ENCODE assay signal across 25 cellular contexts in the genomic region with DNA sequence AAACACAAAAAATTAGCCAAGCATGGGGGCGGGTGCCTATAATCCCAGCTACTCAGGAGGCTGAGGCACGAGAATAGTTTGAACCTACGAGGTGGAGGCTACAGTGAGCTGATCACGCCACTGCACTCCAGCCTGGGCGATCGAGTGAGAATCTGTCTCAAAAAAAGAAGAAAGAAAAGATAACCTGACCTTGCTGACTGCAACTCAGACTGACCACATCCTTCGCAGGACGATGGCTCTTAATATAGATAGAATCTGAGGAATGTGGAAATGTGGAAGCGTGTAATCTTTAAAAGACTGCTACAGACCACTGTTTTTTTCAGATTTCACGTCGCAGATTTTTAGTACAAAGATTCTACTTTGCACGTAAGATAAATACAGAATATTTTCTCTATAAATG. TPM values are rescaled to one million over a fixed set of nuclear protein-coding genes. Genes with fewer than 3 reads are reported as not detected.
A peak's percentile ranks its signal among the peaks of the same experiment; 100 is the strongest.
DNase-seq lines count a peak whose midpoint lies in the region; ATAC-seq, FAIRE-seq and TF ChIP-seq lines count a peak whose summit lies in the region.
"Had no signal": no experiment of that assay in that cellular context is flagged by ENCODE, and none has a peak within 500 bp of the region (broad histone marks: within the 10 kb centered on the region; RNA-seq: fewer than 3 reads in every experiment).

No MANE protein-coding gene starts in this region.

- peaks cover 14% of the 10 kb centered on the region; the same call in 2 of the 3 replicates for H3K79me2 ChIP-seq in K562 (ENCODE audit: control insufficient read depth, insufficient read depth, low read length)

- no peak overlapping the region for H2AK5ac ChIP-seq in mesenchymal stem cell (ENCODE audit: low read length, severe bottlenecking)

- DNase-seq in RPMI7951 (ENCODE audit: low read depth) (peak; percentile 85), K562 (ENCODE audit: extremely low read depth in 1 of 4, low spot score in 3 of 4) (no peak), mesenchymal stem cell (peak; percentile 26), Caco-2 (no peak), NCI-H226 (no peak), superior temporal gyrus (ENCODE audit: extremely low spot score) (no peak)
- DNase-seq: activated CD4-positive, CD25-positive, alpha-beta regulatory T cell treated with anti-CD3 and anti-CD28 coated beads, Interleukin-2, amount 50 U/mL, for 72 hours; activated CD8-positive, alpha-beta T cell treated with anti-CD3 and anti-CD28 coated beads, Interleukin-2, amount 10 ng/mL, durations not matched to agents 7 days and 5 days; activated effector memory CD4-positive, alpha-beta T cell treated with anti-CD3 and anti-CD28 coated beads, Interleukin-2, amount 50 U/mL, for 16 hours; activated T-cell treated with anti-CD3 and anti-CD28 coated beads for 4 hours; C1 segment of cervical spinal cord; Calu3; endodermal cell; esophagus squamous epithelium; mammary epithelial cell; NCI-H1105 treated with DMSO at 0.1 percent for 48 hours; NCI-H2081 treated with DMSO at 0.1 percent for 48 hours; stimulated activated CD8-positive, alpha-beta memory T cell treated with anti-CD3 and anti-CD28 coated beads, Interleukin-4, amount 100 ng/mL, for 48 hours; T-helper 9 cell had no signal

- POLR2A ChIA-PET in K562 (lab: Yijun Ruan, JAX) (interaction anchor here (1.0 kb wide), 1 partner anchor 10 kb away, joined by 4 read pairs; no protein-coding TSS in a partner anchor), Caco-2 (lab: Charles Lee) (no interaction called here)

- H4K8ac ChIP-seq in mesenchymal stem cell (ENCODE audit: low read length) = no peak overlapping the region

- WGBS in K562 (ENCODE audit: insufficient coverage, low coverage, missing lambda C conversion rate) = 61% methylated on average over 12 of the region's 12 CpGs
- WGBS in mesenchymal stem cell = 74% methylated on average over 8 of the region's 12 CpGs

- H3K4me1 Mint-ChIP-seq in Caco-2 (ENCODE audit: low read depth, unreplicated experiment) = no peaks in the 10 kb centered on the region
- H3K4me1 Mint-ChIP-seq: endodermal cell had no signal

- H3K4me3 ChIP-seq in BLaER1 treated with 17β-estradiol and CSF1 and Interleukin-3, amounts not matched to agents 10 nM and 100 nM = no peak overlapping the region
- H3K4me3 ChIP-seq in K562 (no peak overlapping the region), mesenchymal stem cell (ENCODE audit: insufficient read depth in 1 of 2, low read depth in 1 of 2, low read length in 2 of 2) (no peak overlapping the region), Caco-2 (ENCODE audit: low read depth, low read length) (no peak overlapping the region)
- H3K4me3 ChIP-seq: coronary artery, esophagus squamous epithelium had no signal

- H3K9me1 ChIP-seq in K562 (ENCODE audit: control insufficient read depth, insufficient read depth, low read length) = peaks cover 6% of the 10 kb centered on the region

- no peak overlapping the region for H3K14ac ChIP-seq in mesenchymal stem cell (ENCODE audit: low read length in 2 of 2)

- peaks cover 71% of the 10 kb centered on the region for H3K36me3 Mint-ChIP-seq in Caco-2 (ENCODE audit: insufficient read depth, unreplicated experiment)

- H2AFZ ChIP-seq in K562 (ENCODE audit: low read depth, low read length) (no peak overlapping the region), mesenchymal stem cell (ENCODE audit: low read depth, low read length) (no peak overlapping the region)

- peaks cover 11% of the 10 kb centered on the region for H3K79me1 ChIP-seq in mesenchymal stem cell (replicated peaks; ENCODE audit: low read length, poor library complexity, severe bottlenecking)

- intact Hi-C loops in K562 (cut with micrococcal nuclease) (no loop called here), Caco-2 (cut with micrococcal nuclease; ENCODE audit: unreplicated experiment) (no loop called here)

- ATAC-seq in K562 = no peak
- ATAC-seq in GM18498 (IDR thresholded peaks at IDR 0.05; ENCODE audit: unreplicated experiment) = no peak
- ATAC-seq: activated CD8-positive, alpha-beta T cell treated with anti-CD3 and anti-CD28 coated beads, Interleukin-2, amount 10 ng/mL, durations not matched to agents 7 days and 5 days; Right ventricle myocardium inferior had no signal

- no peak overlapping the region for H2BK5ac ChIP-seq in mesenchymal stem cell (ENCODE audit: low read depth, low read length, poor library complexity, severe bottlenecking)

- no peak for TF ChIP-seq RAD21 in K562 (CRISPR knock-in tag; conservative IDR thresholded peaks at IDR 0.05 in 1 of 2, IDR thresholded peaks at IDR 0.05 in 1 of 2)

- H3K36me3 ChIP-seq in BLaER1 treated with 17β-estradiol and CSF1 and Interleukin-3, amounts not matched to agents 10 nM and 100 nM = peaks cover 29 to 56% (median 41%) of the 10 kb centered on the region in 11 experiments
- H3K36me3 ChIP-seq in K562 (ENCODE audit: control insufficient read depth, insufficient read depth, low read length) = peaks cover 66% of the 10 kb centered on the region
- peaks cover 20 to 37% of the 10 kb centered on the region in 2 experiments for H3K36me3 ChIP-seq in mesenchymal stem cell (ENCODE audit: control insufficient read depth in 1 of 2, insufficient read depth in 2 of 2, low read depth in 1 of 2, low read length in 2 of 2)
- peaks cover 4% of the 10 kb centered on the region for H3K36me3 ChIP-seq in Caco-2 (ENCODE audit: control insufficient read depth, insufficient read depth, low read length)

- CTCF ChIA-PET in K562 (lab: Yijun Ruan, JAX; ENCODE audit: low intra/inter-chr PET ratio) = no interaction called here
- CTCF ChIA-PET in Caco-2 (lab: Charles Lee) = no interaction called here

- H4K20me1 ChIP-seq in BLaER1 treated with 17β-estradiol and CSF1 and Interleukin-3, amounts not matched to agents 10 nM and 100 nM = peaks cover 2 to 25% (median 15%) of the 10 kb centered on the region in 11 experiments; a peak in 19 of 22 replicates
- H4K20me1 ChIP-seq in K562 (replicated peaks; ENCODE audit: control insufficient read depth, insufficient read depth, low read length) = no peaks in the 10 kb centered on the region; the same call in 1 of the 2 replicates

- no peak for TF ChIP-seq POLR2A in K562 (conservative IDR thresholded peaks at IDR 0.05)

- no peak overlapping the region for H2BK12ac ChIP-seq in mesenchymal stem cell (ENCODE audit: low read length in 2 of 2)

- H4K91ac ChIP-seq in mesenchymal stem cell (ENCODE audit: low read length) = no peak overlapping the region

- TF ChIP-seq EP300 in K562 (IDR thresholded peaks at IDR 0.05; ENCODE audit: low read length) = no peak

- no peak overlapping the region for H3K27ac Mint-ChIP-seq in Caco-2 (ENCODE audit: unreplicated experiment)
- H3K27ac Mint-ChIP-seq: activated CD8-positive, alpha-beta T cell treated with anti-CD3 and anti-CD28 coated beads, Interleukin-2, amount 10 ng/mL, durations not matched to agents 7 days and 5 days; endodermal cell had no signal

- peak overlapping the region; percentile 45 to 83 (median 69) for H3K4me2 ChIP-seq in BLaER1 treated with 17β-estradiol and CSF1 and Interleukin-3, amounts not matched to agents 10 nM and 100 nM
- H3K4me2 ChIP-seq in K562 (ENCODE audit: insufficient read depth, low read length) (no peak overlapping the region), mesenchymal stem cell (ENCODE audit: low read length, poor library complexity, severe bottlenecking) (no peak overlapping the region)

- no peaks in the 10 kb centered on the region for H3K27me3 Mint-ChIP-seq in Caco-2 (ENCODE audit: insufficient read depth, unreplicated experiment)
- H3K27me3 Mint-ChIP-seq: IgD-negative memory B cell had no signal

- TF ChIP-seq CTCF in K562 (IDR thresholded peaks at IDR 0.05 in 2 of 3, conservative IDR thresholded peaks at IDR 0.05 in 1 of 3; ENCODE audit: insufficient read depth in 2 of 3, low read depth in 1 of 3, low read length in 3 of 3) = no peak
- TF ChIP-seq CTCF in Caco-2 (IDR thresholded peaks at IDR 0.05; ENCODE audit: insufficient read depth in 1 of 2, low read depth in 1 of 2, low read length in 1 of 2, severe bottlenecking in 1 of 2, unreplicated experiment in 1 of 2) = no peak

- in situ Hi-C loops in K562 (cut with MboI) = no loop called here

- H3K23ac ChIP-seq in mesenchymal stem cell (ENCODE audit: low read length in 2 of 2) = no peak overlapping the region

- H2BK15ac ChIP-seq in mesenchymal stem cell (ENCODE audit: low read depth, poor library complexity, severe bottlenecking) = no peak overlapping the region

- no peaks in the 10 kb centered on the region for H3K9me3 ChIP-seq in BLaER1 treated with 17β-estradiol and CSF1 and Interleukin-3, amounts not matched to agents 10 nM and 100 nM (replicated peaks in 1 of 11)
- no peaks in the 10 kb centered on the region for H3K9me3 ChIP-seq in K562 (replicated peaks; ENCODE audit: control insufficient read depth, insufficient read depth, low read depth, low read length)
- no peaks in the 10 kb centered on the region for H3K9me3 ChIP-seq in mesenchymal stem cell (ENCODE audit: control insufficient read depth, low read length)
- no peaks in the 10 kb centered on the region for H3K9me3 ChIP-seq in Caco-2
- H3K9me3 ChIP-seq: esophagus squamous epithelium had no signal

- no peak overlapping the region for H3K4me3 Mint-ChIP-seq in Caco-2 (ENCODE audit: unreplicated experiment)
- H3K4me3 Mint-ChIP-seq: activated CD8-positive, alpha-beta T cell treated with anti-CD3 and anti-CD28 coated beads, Interleukin-2, amount 10 ng/mL, durations not matched to agents 7 days and 5 days; endodermal cell; IgD-negative memory B cell had no signal

- BruUV-seq in K562 (replicated peaks; lab: Mats Ljungman, UMichigan) (no TSS peak), Caco-2 (replicated peaks; lab: Mats Ljungman, UMichigan) (no TSS peak)

- H3K27ac ChIP-seq in BLaER1 treated with 17β-estradiol and CSF1 and Interleukin-3, amounts not matched to agents 10 nM and 100 nM = peak overlapping the region in 10 of 11 experiments; percentile 22 to 79 (median 63); a peak in 20 of 22 replicates
- H3K27ac ChIP-seq in K562 (ENCODE audit: extremely low read depth, low read depth, low read length) = no peak overlapping the region
- H3K27ac ChIP-seq in mesenchymal stem cell (ENCODE audit: low read length, poor library complexity, severe bottlenecking) = no peak overlapping the region
- H3K27ac ChIP-seq: coronary artery, esophagus squamous epithelium had no signal

- H3K9ac ChIP-seq in BLaER1 treated with 17β-estradiol and CSF1 and Interleukin-3, amounts not matched to agents 10 nM and 100 nM = peak overlapping the region in 9 of 11 experiments; percentile 14 to 64 (median 50); a peak in 15 of 22 replicates
- H3K9ac ChIP-seq in K562 (ENCODE audit: insufficient read depth in 1 of 2, low read depth in 2 of 2, low read length in 2 of 2) (no peak overlapping the region), mesenchymal stem cell (ENCODE audit: low read length) (no peak overlapping the region)

- no peak overlapping the region for H3K4ac ChIP-seq in mesenchymal stem cell (ENCODE audit: low read depth in 1 of 2, low read length in 2 of 2)

- H2BK120ac ChIP-seq in mesenchymal stem cell (ENCODE audit: low read depth, low read length) = no peak overlapping the region

- FAIRE-seq in K562 (lab: Jason Lieb, UNC) = no peak
- FAIRE-seq: bronchial epithelial cell had no signal

- H3K4me1 ChIP-seq in BLaER1 treated with 17β-estradiol and CSF1 and Interleukin-3, amounts not matched to agents 10 nM and 100 nM = peaks cover 49 to 56% (median 53%) of the 10 kb centered on the region in 10 experiments
- H3K4me1 ChIP-seq in K562 (replicated peaks in 1 of 2; ENCODE audit: control insufficient read depth in 2 of 2, insufficient read depth in 2 of 2, low read length in 2 of 2) (peaks cover 6 to 16% of the 10 kb centered on the region in 2 experiments; a peak in 4 of 5 replicates), mesenchymal stem cell (ENCODE audit: control insufficient read depth, insufficient read depth, low read depth, low read length) (peaks cover 14% of the 10 kb centered on the region), Caco-2 (no peaks in the 10 kb centered on the region)

- H3K18ac ChIP-seq in mesenchymal stem cell (ENCODE audit: low read depth in 1 of 2, low read length in 2 of 2) = no peak overlapping the region

- no peaks in the 10 kb centered on the region for H3K27me3 ChIP-seq in BLaER1 treated with 17β-estradiol and CSF1 and Interleukin-3, amounts not matched to agents 10 nM and 100 nM
- H3K27me3 ChIP-seq in K562 (ENCODE audit: control insufficient read depth in 2 of 2, insufficient read depth in 2 of 2, low read length in 2 of 2) (no peaks in the 10 kb centered on the region), mesenchymal stem cell (ENCODE audit: control insufficient read depth in 1 of 2, insufficient read depth in 1 of 2, low read length in 2 of 2) (no peaks in the 10 kb centered on the region), Caco-2 (replicated peaks; ENCODE audit: control insufficient read depth, insufficient read depth, low read length) (no peaks in the 10 kb centered on the region)
- H3K27me3 ChIP-seq: esophagus squamous epithelium had no signal

- H3K9me3 Mint-ChIP-seq in Caco-2 (ENCODE audit: unreplicated experiment) = no peaks in the 10 kb centered on the region
- H3K9me3 Mint-ChIP-seq: endodermal cell, IgD-negative memory B cell had no signal

RNA-seq across cellular contexts. Expression of gene KLHDC4, which starts 37.8 kb away (rescaled TPM):
- 15.4 and 16.0 TPM in 2 replicates for total RNA-seq in RPMI7951 (2014; rRNA removed; shearing (Covaris generic))
- total RNA-seq in K562 (2011; cell fraction: chromatin; rRNA removed; ENCODE audit: low replicate concordance) = 250 and 422 TPM in 2 replicates
- total RNA-seq in K562 (2011; cell fraction: nucleolus; rRNA removed) = 176 and 189 TPM in 2 replicates
- total RNA-seq in K562 (2011; cell fraction: nucleoplasm; rRNA removed) = 187 and 203 TPM in 2 replicates
- 52.7 and 59.4 TPM in 2 replicates for total RNA-seq in K562 (2014; rRNA removed)
- 17.9 and 25.5 TPM in 2 replicates for total RNA-seq in K562 (2014; rRNA removed; fragmentation: Illumina TruSeq; extraction: Trizol)
- 31.8 and 32.8 TPM in 2 replicates for total RNA-seq in K562 (2015; rRNA removed; fragmentation: Illumina TruSeq; extraction: Trizol)
- 62.8 and 68.1 TPM in 2 replicates for total RNA-seq in K562 (2021)
- polyA plus RNA-seq in K562 (2011; rRNA removed) = 23.7 and 24.9 TPM in 2 replicates
- polyA plus RNA-seq in K562 (2011; cell fraction: cytosol; rRNA removed) = 17.9 and 23.5 TPM in 2 replicates
- polyA plus RNA-seq in K562 (2011; cell fraction: nucleus; rRNA removed) = 66.5 and 112 TPM in 2 replicates
- 35.3 and 39.1 TPM in 2 replicates for polyA plus RNA-seq in K562 (2012)
- polyA plus RNA-seq in K562 (2014; fragmentation: Illumina TruSeq; extraction: Trizol) = 37.3 and 48.5 TPM in 2 replicates
- polyA plus RNA-seq in K562 (2014; fragmentation: Nextera tagmentation; extraction: Ambion mirVana) = 1 to 10 TPM; 1.3 to 2.5 TPM
- 53.5 and 63.4 TPM in 2 replicates for polyA plus RNA-seq in K562 (2014; rRNA removed)
- polyA minus RNA-seq in K562 (2011; rRNA and poly(A)+ RNA removed) = 19.2 and 19.3 TPM in 2 replicates
- polyA minus RNA-seq in K562 (2011; cell fraction: cytosol; rRNA and poly(A)+ RNA removed) = 18.8 and 24.5 TPM in 2 replicates
- polyA minus RNA-seq in K562 (2011; cell fraction: nucleus; rRNA and poly(A)+ RNA removed) = 33.5 and 52.0 TPM in 2 replicates
- polyA plus RNA-seq in mesenchymal stem cell (2013, experiment 1 of 2) = 9.4 TPM
- 8.5 TPM for polyA plus RNA-seq in mesenchymal stem cell (2013, experiment 2 of 2)
- total RNA-seq in Caco-2 (2022) = 116 and 117 TPM in 2 replicates

Comparison
In these comparisons a context has a peak if more than half of its experiments do, and no peak if none do; other contexts are left out.
1. H3K27ac ChIP-seq: peak in BLaER1 treated with 17β-estradiol and CSF1 and Interleukin-3, amounts not matched to agents 10 nM and 100 nM (10 of 11); none in K562 (single experiment) and mesenchymal stem cell (single experiment).
2. H3K4me2 ChIP-seq: peak in BLaER1 treated with 17β-estradiol and CSF1 and Interleukin-3, amounts not matched to agents 10 nM and 100 nM (11 of 11); none in K562 (single experiment) and mesenchymal stem cell (single experiment).
3. H3K9ac ChIP-seq: peak in BLaER1 treated with 17β-estradiol and CSF1 and Interleukin-3, amounts not matched to agents 10 nM and 100 nM (9 of 11); none in K562 (0 of 2) and mesenchymal stem cell (single experiment).
4. DNase-seq: peak in RPMI7951 (single experiment) and mesenchymal stem cell (single experiment); none in K562 (0 of 4), Caco-2 (0 of 2), NCI-H226 (single experiment) and superior temporal gyrus (single experiment).